Comparison of ENCODE assay signal across 20 cellular contexts in the genomic region with DNA sequence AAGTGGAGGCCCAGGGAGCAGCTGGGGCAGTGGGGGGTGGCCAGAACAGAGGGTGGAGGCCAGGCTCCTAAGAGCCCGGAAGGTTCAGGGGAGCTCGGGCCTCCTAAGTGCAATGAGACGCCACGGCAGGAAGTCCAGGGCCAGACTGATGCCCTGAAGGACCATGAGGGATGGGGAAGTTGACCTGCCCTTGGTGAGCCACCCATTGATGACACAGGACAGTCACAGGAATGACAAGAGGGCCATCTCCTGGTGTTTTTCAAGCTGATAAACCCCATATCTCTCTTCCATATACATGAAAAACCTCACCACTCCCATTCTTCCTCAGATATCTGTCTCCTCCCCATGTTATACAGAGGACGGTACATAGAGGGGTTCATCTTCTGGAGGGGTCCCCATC. TPM values are rescaled to one million over a fixed set of nuclear protein-coding genes. Genes with fewer than 3 reads are reported as not detected.
DNase-seq lines count a peak whose midpoint lies in the region; ATAC-seq and TF ChIP-seq lines count a peak whose summit lies in the region.
"Had no signal": no experiment of that assay in that cellular context is flagged by ENCODE, and none has a peak within 500 bp of the region (broad histone marks: within the 10 kb centered on the region; RNA-seq: fewer than 3 reads in every experiment).

No MANE protein-coding gene starts in this region.

- H2AFZ ChIP-seq in HCT116 (ENCODE audit: low read depth, low read length, poor library complexity, severe bottlenecking): no peak overlapping the region
- H2AFZ ChIP-seq: PC-9 had no signal

- CTCF ChIA-PET in HCT116 (lab: Charles Lee): interaction anchor here (4.0 kb wide), 1 partner anchor 45 kb away, joined by 32 read pairs; no protein-coding TSS in a partner anchor

- POLR2A ChIA-PET in HCT116 (lab: Charles Lee): interaction anchor here (1.0 kb wide), 1 partner anchor 45 kb away, joined by 4 read pairs; no protein-coding TSS in a partner anchor

- H3K9me3 ChIP-seq in HCT116 (ENCODE audit: control insufficient read depth in 1 of 2, insufficient read depth in 1 of 2, low read depth in 1 of 2, low read length in 2 of 2) (no peaks in the 10 kb centered on the region), adrenal gland (replicated peaks in 1 of 3) (no peaks in the 10 kb centered on the region), body of pancreas (no peaks in the 10 kb centered on the region)
- H3K9me3 ChIP-seq: pancreas had no signal

- H4K20me1 ChIP-seq in HCT116 (ENCODE audit: insufficient read depth): no peaks in the 10 kb centered on the region

- H3K4me3 ChIP-seq in HCT116 (replicated peaks in 1 of 2; ENCODE audit: low read depth in 1 of 2, low read length in 2 of 2) (no peak overlapping the region), adrenal gland (no peak overlapping the region), body of pancreas (no peak overlapping the region)
- H3K4me3 ChIP-seq: pancreas, PC-9 had no signal

- DNase-seq in AML-193 (lab: John Stamatoyannopoulos, UW) (peak; percentile 67 to 73), HCT116 (ENCODE audit: low read depth, low spot score) (no peak), NOMO-1 treated with DMSO at 0.1 percent for 48 hours (lab: John Stamatoyannopoulos, UW; ENCODE audit: unreplicated experiment) (peak; percentile 75), adrenal gland (peak in 4 of 7 donors; percentile 31 to 55 (median 45)), body of pancreas (no peak), glomerular visceral epithelial cell (ENCODE audit: extremely low spot score) (no peak)
- DNase-seq: activated CD8-positive, alpha-beta T cell treated with anti-CD3 and anti-CD28 coated beads for 36 hours; activated naive CD4-positive, alpha-beta T cell treated with anti-CD3 and anti-CD28 coated beads, Interleukin-2, amount 50 U/mL, for 16 hours; activated T-cell treated with anti-CD3 and anti-CD28 coated beads, Interleukin-2, amount 50 U/mL, for 4 hours; CD8-positive, alpha-beta memory T cell; mesenchymal stem cell; naive thymus-derived CD4-positive, alpha-beta T cell; NCI-H2081; NCI-H524; pancreas; PC-9; stimulated activated CD4-positive, alpha-beta T cell treated with anti-CD3 and anti-CD28 coated beads, Interleukin-2, amount 100 ng/mL, for 24 hours; stimulated activated naive CD8-positive, alpha-beta T cell treated with anti-CD3 and anti-CD28 coated beads, Interleukin-15, amount 100 ng/mL, for 72 hours had no signal

- TF ChIP-seq POLR2A in HCT116 (IDR thresholded peaks at IDR 0.05; ENCODE audit: borderline replicate concordance, extremely low read depth, insufficient read depth, insufficient read length) (no peak), adrenal gland (IDR thresholded peaks at IDR 0.05) (no peak), body of pancreas (IDR thresholded peaks at IDR 0.05) (no peak)

- TF ChIP-seq CTCF in HCT116 (IDR thresholded peaks at IDR 0.05 in 2 of 3, conservative IDR thresholded peaks at IDR 0.05 in 1 of 3; ENCODE audit: borderline replicate concordance in 1 of 3, insufficient read depth in 1 of 3, low read depth in 2 of 3, low read length in 2 of 3): peak in 1 of 3 experiments; percentile 47; a peak in 1 of 6 replicates
- TF ChIP-seq CTCF in adrenal gland (IDR thresholded peaks at IDR 0.05): peak in 5 of 6 experiments; percentile 21 to 41 (median 34)
- peak in 1 of 7 experiments; percentile 16 for TF ChIP-seq CTCF in body of pancreas (IDR thresholded peaks at IDR 0.05)

- no peaks in the 10 kb centered on the region for H3K27me3 ChIP-seq in HCT116 (ENCODE audit: insufficient read depth, low read length)
- H3K27me3 ChIP-seq in adrenal gland: no peaks in the 10 kb centered on the region
- no peaks in the 10 kb centered on the region for H3K27me3 ChIP-seq in body of pancreas
- H3K27me3 ChIP-seq: pancreas had no signal

- H3K4me1 ChIP-seq in HCT116 (ENCODE audit: control insufficient read depth in 1 of 2, insufficient read depth in 2 of 2, low read length in 2 of 2) (peaks cover under 1 to 5% of the 10 kb centered on the region in 2 experiments; a peak in 2 of 4 replicates), adrenal gland (replicated peaks in 1 of 2) (peaks cover 0 to 4% of the 10 kb centered on the region in 2 donors), body of pancreas (peaks cover 10% of the 10 kb centered on the region)

- RAD21 ChIA-PET in HCT116 (lab: Charles Lee; ENCODE audit: low non-redundant PET in 1 of 2, low total read pairs in 2 of 2, uncharacterized antibody in 2 of 2, unreplicated experiment in 2 of 2): interaction anchor here (0.8 to 1.0 kb wide), 2 partner anchors 45 kb away, joined by 3 read pairs; no protein-coding TSS in a partner anchor

- no TSS peak for BruUV-seq in HCT116 (replicated peaks; lab: Mats Ljungman, UMichigan)

- H3K9me2 ChIP-seq in HCT116 (ENCODE audit: insufficient read depth): no peaks in the 10 kb centered on the region

- H3K9ac ChIP-seq in HCT116 (ENCODE audit: low read length): no peak overlapping the region

- peak; percentile 69 for TF ChIP-seq RAD21 in HCT116 (IDR thresholded peaks at IDR 0.05; ENCODE audit: low read depth)

- 60 to 70% (median 66%) methylated on average over 5 of the region's 5 CpGs for WGBS in adrenal gland, 4 donors
- WGBS in body of pancreas, 2 donors: 50 to 74% methylated on average over 3 to 5 of the region's 5 CpGs

- H3K4me2 ChIP-seq in HCT116 (ENCODE audit: low read length): no peak overlapping the region
- H3K4me2 ChIP-seq: PC-9 had no signal

- ATAC-seq in HCT116 (peak; percentile 52), body of pancreas (no peak), HG03139 (IDR thresholded peaks at IDR 0.05; ENCODE audit: unreplicated experiment) (no peak), GM18909 (IDR thresholded peaks at IDR 0.05; ENCODE audit: poor library complexity, unreplicated experiment) (no peak)
- ATAC-seq: activated CD8-positive, alpha-beta T cell treated with anti-CD3 and anti-CD28 coated beads for 36 hours; activated T-cell treated with anti-CD3 and anti-CD28 coated beads, Interleukin-2, amount 50 U/mL, for 4 hours; naive thymus-derived CD4-positive, alpha-beta T cell; pancreas; stimulated activated naive CD8-positive, alpha-beta T cell treated with anti-CD3 and anti-CD28 coated beads, Interleukin-15, amount 100 ng/mL, for 72 hours had no signal

- no peak overlapping the region for H3K27ac ChIP-seq in HCT116 (ENCODE audit: low read depth, low read length)
- H3K27ac ChIP-seq in adrenal gland: no peak overlapping the region
- no peak overlapping the region for H3K27ac ChIP-seq in body of pancreas
- H3K27ac ChIP-seq: pancreas, PC-9 had no signal

- peaks cover 4 to 15% of the 10 kb centered on the region in 2 experiments; a peak in 2 of 4 replicates for H3K36me3 ChIP-seq in HCT116 (ENCODE audit: control insufficient read depth in 1 of 2, insufficient read depth in 2 of 2, low read length in 2 of 2)
- H3K36me3 ChIP-seq in adrenal gland (replicated peaks in 1 of 2): peaks cover 0 to 20% of the 10 kb centered on the region in 2 donors
- H3K36me3 ChIP-seq in body of pancreas (replicated peaks in 1 of 2; ENCODE audit: insufficient read depth in 1 of 2, low read depth in 2 of 2): no peaks in the 10 kb centered on the region

- intact Hi-C loops in HCT116 (cut with micrococcal nuclease): loop anchor here (1.0 kb wide), 1 partner anchor 45 kb away; no protein-coding TSS in a partner anchor
- intact Hi-C loops in adrenal gland (cut with DNase I): loop anchor here (5.0 to 10.0 kb wide), 2 partner anchors 44 to 58 kb away; no protein-coding TSS in a partner anchor
- intact Hi-C loops in body of pancreas (cut with DNase I): no loop called here

- H3K79me2 ChIP-seq in HCT116 (ENCODE audit: insufficient read depth, low read length): no peaks in the 10 kb centered on the region

TF ChIP-seq in HCT116, 20 proteins besides CTCF, POLR2A, EP300 and RAD21:
- TF ChIP-seq JUND (IDR thresholded peaks at IDR 0.05) (no peak), POLR2AphosphoS5 (IDR thresholded peaks at IDR 0.05; ENCODE audit: low read depth, low read length) (no peak), MAX (IDR thresholded peaks at IDR 0.05) (no peak), ZNF274 (IDR thresholded peaks at IDR 0.05; ENCODE audit: low read depth, low read length) (no peak)

RNA-seq across cellular contexts. Expression of gene MRPL58, which starts 5.8 kb away (rescaled TPM):
- 80.5 TPM for total RNA-seq in HCT116 (2021; ENCODE audit: unreplicated experiment)
- 82.8 and 104 TPM in 2 replicates for polyA plus RNA-seq in HCT116 (2012)
- total RNA-seq in adrenal gland: 100 to 1,000 TPM in 1 of 8 donors, 10 to 100 TPM in 7; 38.7 to 120 (median 52.3) TPM
- 10 to 100 TPM; 46.7 to 88.8 (median 57.6) TPM for polyA plus RNA-seq in adrenal gland
- total RNA-seq in body of pancreas: 10 to 100 TPM in 1 of 2 donors, not detected in 1; 16.9 TPM

RNA-seq across cellular contexts. Expression of gene CDR2L, which starts 19.2 kb away (rescaled TPM):
- total RNA-seq in HCT116 (2021; ENCODE audit: unreplicated experiment) (26.5 TPM), adrenal gland (10 to 100 TPM in 6 of 8 donors, 1 to 10 TPM in 2; 7.7 to 17.9 (median 12.3) TPM), body of pancreas (10 to 100 TPM; 11.9 to 18.5 TPM)
- polyA plus RNA-seq in HCT116 (2012): 16.9 and 17.4 TPM in 2 replicates
- polyA plus RNA-seq in adrenal gland: 1 to 10 TPM; 3.7 to 5.6 (median 4.1) TPM
- polyA plus RNA-seq: naive thymus-derived CD4-positive, alpha-beta T cell had no signal

RNA-seq across cellular contexts. Expression of gene HID1, which starts 34.1 kb away (rescaled TPM):
- total RNA-seq in HCT116 (2021; ENCODE audit: unreplicated experiment): 43.8 TPM
- polyA plus RNA-seq in HCT116 (2012): 37.7 and 58.1 TPM in 2 replicates
- total RNA-seq in adrenal gland: 10 to 100 TPM in 3 of 8 donors, 1 to 10 TPM in 5; 2.8 to 15.1 (median 8.3) TPM
- polyA plus RNA-seq in adrenal gland: 10 to 100 TPM in 2 of 3 donors, 1 to 10 TPM in 1; 5.4 to 42.6 (median 19.2) TPM
- 100 to 1,000 TPM; 157 to 164 TPM for total RNA-seq in body of pancreas

RNA-seq across cellular contexts. Expression of gene ATP5PD, which starts 40.1 kb away (rescaled TPM):
- total RNA-seq in HCT116 (2021; ENCODE audit: unreplicated experiment) (407 TPM), adrenal gland (100 to 1,000 TPM; 215 to 452 (median 276) TPM), body of pancreas (100 to 1,000 TPM; 105 to 131 TPM)
- polyA plus RNA-seq in HCT116 (2012): 326 and 476 TPM in 2 replicates
- polyA plus RNA-seq in adrenal gland: 100 to 1,000 TPM; 393 to 826 (median 646) TPM

RNA-seq across cellular contexts. Expression of gene KCTD2, which starts 40.4 kb away (rescaled TPM):
- total RNA-seq in HCT116 (2021; ENCODE audit: unreplicated experiment): 23.3 TPM
- 17.9 and 19.0 TPM in 2 replicates for polyA plus RNA-seq in HCT116 (2012)
- total RNA-seq in adrenal gland: 10 to 100 TPM; 38.2 to 49.2 (median 41.8) TPM
- 10 to 100 TPM; 20.6 to 52.4 (median 24.3) TPM for polyA plus RNA-seq in adrenal gland
- 10 to 100 TPM; 11.2 to 12.7 TPM for total RNA-seq in body of pancreas

Comparison
In these comparisons a context has a peak if more than half of its experiments do, and no peak if none do; other contexts are left out.
1. DNase-seq: peak in AML-193 (2 of 2), NOMO-1 treated with DMSO at 0.1 percent for 48 hours (single experiment) and adrenal gland (4 of 7); none in HCT116 (single experiment), body of pancreas (0 of 4) and glomerular visceral epithelial cell (single experiment).